In the genomic region with DNA sequence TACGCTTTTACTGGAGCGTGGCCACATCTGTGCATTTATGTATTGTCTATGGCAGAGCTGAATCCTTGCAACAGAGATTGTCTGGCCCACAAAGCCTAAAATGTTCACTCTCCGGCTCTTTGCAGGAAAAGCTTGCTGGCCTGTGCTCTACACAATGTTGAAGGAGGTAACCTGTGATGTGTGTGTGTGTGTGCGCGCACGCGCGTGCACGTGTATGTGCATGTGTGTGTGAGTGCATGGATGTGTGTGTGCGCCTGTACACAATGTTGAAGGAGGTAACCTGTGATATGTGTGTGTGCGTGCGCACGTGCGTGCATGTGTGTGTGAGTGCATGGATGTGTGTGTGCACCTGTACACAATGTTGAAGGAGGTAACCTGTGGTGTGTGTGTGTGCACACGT, we compare ENCODE assay signal across 15 cellular contexts.
DNase-seq lines count a peak whose midpoint lies in the region; ATAC-seq, FAIRE-seq and TF ChIP-seq lines count a peak whose summit lies in the region.
"Had no signal": no experiment of that assay in that cellular context is flagged by ENCODE, and none has a peak within 500 bp of the region (broad histone marks: within the 10 kb centered on the region; RNA-seq: fewer than 3 reads in every experiment).

No MANE protein-coding gene starts in this region.

- no peak for TF ChIP-seq RAD21 in GM12878 (IDR thresholded peaks at IDR 0.05; ENCODE audit: insufficient read depth, low read depth, low read length)

- no TSS peak for BruUV-seq in GM12878 (replicated peaks; lab: Mats Ljungman, UMichigan)

- no peaks in the 10 kb centered on the region; the same call in 1 of the 2 replicates for H4K20me1 ChIP-seq in GM12878 (ENCODE audit: control insufficient read depth, insufficient read depth)

- no peaks in the 10 kb centered on the region for H3K4me1 ChIP-seq in GM12878 (ENCODE audit: control insufficient read depth, insufficient read depth, low read length)
- peaks cover 16 to 33% of the 10 kb centered on the region in 2 donors for H3K4me1 ChIP-seq in kidney (ENCODE audit: control insufficient read depth in 1 of 2, insufficient read depth in 1 of 2, low read depth in 1 of 2, low read length in 2 of 2)

- no peaks in the 10 kb centered on the region for H3K79me2 ChIP-seq in GM12878 (ENCODE audit: control insufficient read depth, insufficient read depth, low read length)

- intact Hi-C loops in GM12878 (cut with micrococcal nuclease; ENCODE audit: unreplicated experiment) (no loop called here), kidney (cut with DNase I) (no loop called here)

- H3K4me3 Mint-ChIP-seq in activated CD4-positive, alpha-beta T cell treated with anti-CD3 and anti-CD28 coated beads, Interleukin-2, amount 10 ng/mL, durations not matched to agents 7 days and 5 days: no peak overlapping the region
- no peak overlapping the region for H3K4me3 Mint-ChIP-seq in nephron
- H3K4me3 Mint-ChIP-seq in activated CD8-positive, alpha-beta T cell treated with anti-CD3 and anti-CD28 coated beads, Interleukin-2, amount 10 ng/mL, durations not matched to agents 7 days and 5 days: no peak overlapping the region
- H3K4me3 Mint-ChIP-seq: CD4-positive, alpha-beta T cell; GM23338; H9 had no signal

- H3K36me3 Mint-ChIP-seq in activated CD4-positive, alpha-beta T cell treated with anti-CD3 and anti-CD28 coated beads, Interleukin-2, amount 10 ng/mL, durations not matched to agents 7 days and 5 days (ENCODE audit: low read depth): peaks cover 18% of the 10 kb centered on the region
- peaks cover 43% of the 10 kb centered on the region for H3K36me3 Mint-ChIP-seq in nephron (ENCODE audit: low read depth)
- peaks cover 17% of the 10 kb centered on the region for H3K36me3 Mint-ChIP-seq in activated CD8-positive, alpha-beta T cell treated with anti-CD3 and anti-CD28 coated beads, Interleukin-2, amount 10 ng/mL, durations not matched to agents 7 days and 5 days (ENCODE audit: low read depth)

- TF ChIP-seq CTCF in GM12878 (IDR thresholded peaks at IDR 0.05 in 2 of 3, conservative IDR thresholded peaks at IDR 0.05 in 1 of 3; ENCODE audit: control insufficient read depth in 2 of 3, extremely low read depth in 1 of 3, insufficient read depth in 1 of 3, low read depth in 3 of 3, low read length in 3 of 3) (no peak), nephron (IDR thresholded peaks at IDR 0.05; ENCODE audit: unreplicated experiment in 3 of 3) (no peak), kidney (IDR thresholded peaks at IDR 0.05; ENCODE audit: borderline replicate concordance, extremely low read depth, insufficient read depth) (no peak)

- H2AFZ ChIP-seq in GM12878 (ENCODE audit: control insufficient read depth, low read depth, low read length): no peak overlapping the region
- H2AFZ ChIP-seq: GM23338 had no signal

- no peak for TF ChIP-seq POLR2A in GM12878 (IDR thresholded peaks at IDR 0.05; ENCODE audit: low read depth, low read length)

- H3K4me3 ChIP-seq in GM12878: no peak overlapping the region
- H3K4me3 ChIP-seq in kidney (ENCODE audit: low read length in 2 of 2): no peak overlapping the region
- H3K4me3 ChIP-seq: BLaER1 treated with 17β-estradiol and CSF1 and Interleukin-3, amounts not matched to agents 10 nM and 100 nM; GM23338 had no signal

- in situ Hi-C loops in GM12878 (cut with MboI): loop anchor here (25.0 kb wide), 1 partner anchor 405 kb away; no protein-coding TSS in a partner anchor

- no peaks in the 10 kb centered on the region for H3K27me3 ChIP-seq in GM12878 (replicated peaks in 1 of 2; ENCODE audit: control insufficient read depth in 2 of 2, insufficient read depth in 2 of 2, low read length in 1 of 2)
- H3K27me3 ChIP-seq: BLaER1 treated with 17β-estradiol and CSF1 and Interleukin-3, amounts not matched to agents 10 nM and 100 nM had no signal

- H3K9me3 ChIP-seq in GM12878 (replicated peaks; ENCODE audit: control insufficient read depth, insufficient read depth, low read length) (no peaks in the 10 kb centered on the region), kidney (ENCODE audit: control insufficient read depth in 1 of 2, low read length in 2 of 2) (no peaks in the 10 kb centered on the region)
- H3K9me3 ChIP-seq: BLaER1 treated with 17β-estradiol and CSF1 and Interleukin-3, amounts not matched to agents 10 nM and 100 nM had no signal

- H3K27me3 Mint-ChIP-seq in activated CD4-positive, alpha-beta T cell treated with anti-CD3 and anti-CD28 coated beads, Interleukin-2, amount 10 ng/mL, durations not matched to agents 7 days and 5 days: no peaks in the 10 kb centered on the region
- H3K27me3 Mint-ChIP-seq in nephron (ENCODE audit: low read depth): no peaks in the 10 kb centered on the region
- no peaks in the 10 kb centered on the region for H3K27me3 Mint-ChIP-seq in activated CD8-positive, alpha-beta T cell treated with anti-CD3 and anti-CD28 coated beads, Interleukin-2, amount 10 ng/mL, durations not matched to agents 7 days and 5 days (ENCODE audit: low read depth)
- H3K27me3 Mint-ChIP-seq: CD4-positive, alpha-beta T cell had no signal

- H3K9ac ChIP-seq in GM12878 (ENCODE audit: control insufficient read depth, insufficient read depth, low read length): no peak overlapping the region
- no peak overlapping the region for H3K9ac ChIP-seq in kidney (ENCODE audit: low read length in 2 of 2)
- H3K9ac ChIP-seq: BLaER1 treated with 17β-estradiol and CSF1 and Interleukin-3, amounts not matched to agents 10 nM and 100 nM had no signal

- H3K27ac ChIP-seq in GM12878 (ENCODE audit: control insufficient read depth, insufficient read depth): no peak overlapping the region
- H3K27ac ChIP-seq in kidney (ENCODE audit: low read depth in 2 of 2, low read length in 2 of 2): no peak overlapping the region
- H3K27ac ChIP-seq: BLaER1 treated with 17β-estradiol and CSF1 and Interleukin-3, amounts not matched to agents 10 nM and 100 nM had no signal

- no peak for ATAC-seq in GM12878
- ATAC-seq in activated CD8-positive, alpha-beta T cell treated with anti-CD3 and anti-CD28 coated beads, Interleukin-2, amount 10 ng/mL, durations not matched to agents 7 days and 5 days: no peak
- ATAC-seq: GM23338 had no signal

- FAIRE-seq in GM12878 (lab: Jason Lieb, UNC): no peak
- FAIRE-seq in kidney (lab: Jason Lieb, UNC): no peak

- peak overlapping the region; percentile 19 for H3K27ac Mint-ChIP-seq in activated CD4-positive, alpha-beta T cell treated with anti-CD3 and anti-CD28 coated beads, Interleukin-2, amount 10 ng/mL, durations not matched to agents 7 days and 5 days
- H3K27ac Mint-ChIP-seq in nephron: peak overlapping the region in 2 of 3 experiments; percentile 45 to 67
- no peak overlapping the region for H3K27ac Mint-ChIP-seq in activated CD8-positive, alpha-beta T cell treated with anti-CD3 and anti-CD28 coated beads, Interleukin-2, amount 10 ng/mL, durations not matched to agents 7 days and 5 days
- H3K27ac Mint-ChIP-seq: CD4-positive, alpha-beta T cell; GM23338 had no signal

- DNase-seq in activated CD4-positive, alpha-beta T cell treated with anti-CD3 and anti-CD28 coated beads, Interleukin-2, amount 10 ng/mL, durations not matched to agents 7 days and 5 days: no peak
- DNase-seq in activated CD4-positive, alpha-beta T cell treated with anti-CD3 and anti-CD28 coated beads for 4 hours: no peak
- DNase-seq in GM12878 (ENCODE audit: low read depth, low spot score) (no peak), kidney (no peak), NCI-H146 treated with DMSO at 0.1 percent for 48 hours (lab: John Stamatoyannopoulos, UW; ENCODE audit: unreplicated experiment) (no peak)
- DNase-seq in activated CD8-positive, alpha-beta T cell treated with anti-CD3 and anti-CD28 coated beads, Interleukin-2, amount 10 ng/mL, durations not matched to agents 7 days and 5 days: no peak
- DNase-seq: ACHN; Calu3; CD4-positive, alpha-beta T cell; DMS 273 treated with DMSO at 0.1 percent for 48 hours; DMS79; H9 had no signal

- POLR2A ChIA-PET in activated CD4-positive, alpha-beta T cell treated with anti-CD3 and anti-CD28 coated beads, Interleukin-2, amount 10 ng/mL, durations not matched to agents 7 days and 5 days (lab: Charles Lee): no interaction called here
- POLR2A ChIA-PET in GM12878 (lab: Charles Lee): no interaction called here
- POLR2A ChIA-PET in activated CD8-positive, alpha-beta T cell treated with anti-CD3 and anti-CD28 coated beads, Interleukin-2, amount 10 ng/mL, durations not matched to agents 7 days and 5 days (lab: Charles Lee): no interaction called here

- no peaks in the 10 kb centered on the region for H3K9me3 Mint-ChIP-seq in activated CD4-positive, alpha-beta T cell treated with anti-CD3 and anti-CD28 coated beads, Interleukin-2, amount 10 ng/mL, durations not matched to agents 7 days and 5 days
- no peaks in the 10 kb centered on the region for H3K9me3 Mint-ChIP-seq in nephron
- no peaks in the 10 kb centered on the region for H3K9me3 Mint-ChIP-seq in activated CD8-positive, alpha-beta T cell treated with anti-CD3 and anti-CD28 coated beads, Interleukin-2, amount 10 ng/mL, durations not matched to agents 7 days and 5 days (ENCODE audit: insufficient read depth)
- H3K9me3 Mint-ChIP-seq: CD4-positive, alpha-beta T cell; GM23338; H9 had no signal

- 98% methylated on average over 15 of the region's 15 CpGs for WGBS in GM12878 (ENCODE audit: insufficient coverage, insufficient replicate concordance, low lambda C conversion rate, missing lambda C conversion rate)

- SMC1A ChIA-PET in GM12878 (lab: Charles Lee; ENCODE audit: uncharacterized antibody, unreplicated experiment): no interaction called here

- H3K4me1 Mint-ChIP-seq in activated CD4-positive, alpha-beta T cell treated with anti-CD3 and anti-CD28 coated beads, Interleukin-2, amount 10 ng/mL, durations not matched to agents 7 days and 5 days: no peaks in the 10 kb centered on the region
- H3K4me1 Mint-ChIP-seq in nephron: peaks cover 19% of the 10 kb centered on the region
- no peaks in the 10 kb centered on the region for H3K4me1 Mint-ChIP-seq in activated CD8-positive, alpha-beta T cell treated with anti-CD3 and anti-CD28 coated beads, Interleukin-2, amount 10 ng/mL, durations not matched to agents 7 days and 5 days (ENCODE audit: low read depth)
- H3K4me1 Mint-ChIP-seq: GM23338, H9 had no signal

- no peak overlapping the region for H3K4me2 ChIP-seq in GM12878 (ENCODE audit: control insufficient read depth, insufficient read depth)
- H3K4me2 ChIP-seq: GM23338 had no signal

- no peak for TF ChIP-seq EP300 in GM12878 (IDR thresholded peaks at IDR 0.05; ENCODE audit: borderline replicate concordance in 1 of 2, control insufficient read depth in 1 of 2, low read depth in 2 of 2, low read length in 2 of 2)

- H3K36me3 ChIP-seq in GM12878 (ENCODE audit: control insufficient read depth in 2 of 2, insufficient read depth in 2 of 2, low read length in 1 of 2) (peaks cover 22 to 58% of the 10 kb centered on the region in 2 experiments; a peak in 3 of 4 replicates), kidney (ENCODE audit: control insufficient read depth in 1 of 2, insufficient read depth in 2 of 2, low read length in 2 of 2) (peaks cover 22 to 46% of the 10 kb centered on the region in 2 donors)

- CTCF ChIA-PET in activated CD4-positive, alpha-beta T cell treated with anti-CD3 and anti-CD28 coated beads, Interleukin-2, amount 10 ng/mL, durations not matched to agents 7 days and 5 days (lab: Charles Lee): interaction anchor here (0.6 kb wide), 1 partner anchor 779 kb away, joined by 3 read pairs; no protein-coding TSS in a partner anchor
- CTCF ChIA-PET in GM12878 (lab: Yijun Ruan, JAX): no interaction called here
- CTCF ChIA-PET in activated CD8-positive, alpha-beta T cell treated with anti-CD3 and anti-CD28 coated beads, Interleukin-2, amount 10 ng/mL, durations not matched to agents 7 days and 5 days (lab: Charles Lee): interaction anchor here (1.2 kb wide), 1 partner anchor 11 kb away, joined by 3 read pairs; no protein-coding TSS in a partner anchor

- RAD21 ChIA-PET in GM12878 (lab: Charles Lee; ENCODE audit: unreplicated experiment): no interaction called here
